ENCODE assay signal across 9 cellular contexts in the genomic region with DNA sequence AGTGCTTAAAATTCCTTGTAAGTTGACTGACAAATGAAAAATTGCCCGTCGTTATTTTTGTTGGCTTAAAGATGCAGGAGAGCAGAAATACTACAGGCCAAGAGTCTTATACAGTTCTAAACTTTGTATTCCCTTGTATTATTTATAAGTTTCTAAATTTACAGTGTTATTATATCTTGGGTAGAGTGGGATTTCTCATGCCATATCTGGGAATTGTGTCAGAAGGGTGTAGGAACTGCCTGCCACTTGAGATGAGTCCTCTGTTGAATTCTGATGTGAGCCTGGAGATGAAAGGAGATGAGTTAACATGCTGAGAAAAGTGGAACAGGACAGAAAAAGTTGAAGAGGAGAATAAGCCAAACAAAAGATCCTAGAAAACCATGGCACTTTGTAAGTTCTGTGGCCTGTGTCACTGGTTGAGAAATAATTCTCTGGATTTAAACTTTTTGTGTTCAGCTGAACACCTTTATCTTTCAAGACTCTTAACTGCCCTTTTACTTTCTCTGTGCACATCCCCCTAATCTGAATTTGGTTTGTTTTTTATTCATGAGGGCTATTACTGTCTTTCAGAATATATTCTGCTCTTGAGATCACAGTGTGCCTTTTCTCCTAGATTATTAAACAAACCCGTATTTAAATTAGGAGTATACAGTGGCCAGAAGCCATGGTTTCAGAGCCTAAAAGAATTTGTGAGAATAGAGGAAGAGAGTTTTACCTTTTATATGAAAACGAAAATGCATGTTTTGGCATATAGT. TPM values are rescaled to one million over a fixed set of nuclear protein-coding genes. Genes with fewer than 3 reads are reported as not detected.
DNase-seq lines count a peak whose midpoint lies in the region; FAIRE-seq and TF ChIP-seq lines count a peak whose summit lies in the region.
"Had no signal": no experiment of that assay in that cellular context is flagged by ENCODE, and none has a peak within 500 bp of the region (broad histone marks: within the 10 kb centered on the region; RNA-seq: fewer than 3 reads in every experiment).

No MANE protein-coding gene starts in this region.

- TF ChIP-seq CTCF in WI38 (IDR thresholded peaks at IDR 0.05; ENCODE audit: low read depth, low read length) (no peak), kidney (IDR thresholded peaks at IDR 0.05; ENCODE audit: borderline replicate concordance, extremely low read depth, insufficient read depth) (no peak)

- no peak for FAIRE-seq in kidney (lab: Jason Lieb, UNC)

- 26% methylated on average over 4 of the region's 4 CpGs for WGBS in thymus

- H3K9me3 ChIP-seq in kidney (ENCODE audit: control insufficient read depth in 1 of 2, low read length in 2 of 2) (no peaks in the 10 kb centered on the region), thymus (ENCODE audit: control insufficient read depth) (no peaks in the 10 kb centered on the region)

- intact Hi-C loops in kidney (cut with DNase I) = no loop called here

- H3K36me3 ChIP-seq in kidney (ENCODE audit: control insufficient read depth in 1 of 2, insufficient read depth in 2 of 2, low read length in 2 of 2) (peaks cover 0 to 4% of the 10 kb centered on the region in 2 donors), thymus (ENCODE audit: control insufficient read depth, insufficient read depth) (peaks cover 11% of the 10 kb centered on the region)

- no peaks in the 10 kb centered on the region for H3K27me3 ChIP-seq in thymus (ENCODE audit: control insufficient read depth, insufficient read depth)

- DNase-seq in NCI-H1105 treated with DMSO at 0.1 percent for 48 hours (lab: John Stamatoyannopoulos, UW) = peak; percentile 2
- DNase-seq in NCI-H1105 (lab: John Stamatoyannopoulos, UW) = no peak
- DNase-seq in kidney = no peak
- no peak for DNase-seq in NCI-H146 treated with DMSO at 0.1 percent for 48 hours (lab: John Stamatoyannopoulos, UW; ENCODE audit: unreplicated experiment)
- no peak for DNase-seq in mesenteric fat pad (ENCODE audit: low spot score)
- no peak for DNase-seq in NCI-H2029 treated with DMSO at 0.1 percent for 48 hours (lab: John Stamatoyannopoulos, UW)
- DNase-seq: 8988T had no signal

- H3K27ac ChIP-seq in kidney (ENCODE audit: low read depth in 2 of 2, low read length in 2 of 2) (no peak overlapping the region), thymus (ENCODE audit: low read depth) (no peak overlapping the region)

- H3K4me1 ChIP-seq in kidney (ENCODE audit: control insufficient read depth in 1 of 2, insufficient read depth in 1 of 2, low read depth in 1 of 2, low read length in 2 of 2) (peaks cover 9 to 13% of the 10 kb centered on the region in 2 donors), thymus (ENCODE audit: control insufficient read depth, insufficient read depth, low read length) (peaks cover 15% of the 10 kb centered on the region)

- H3K4me3 ChIP-seq in WI38 (ENCODE audit: low read depth, low read length) (peak overlapping the region; percentile 95), kidney (ENCODE audit: low read length in 2 of 2) (peak overlapping the region; percentile 88 to 90), thymus (ENCODE audit: low read length) (peak overlapping the region; percentile 86)

- H3K9ac ChIP-seq in kidney (ENCODE audit: low read length in 2 of 2) = peak overlapping the region; percentile 91

RNA-seq across cellular contexts. Expression of a gene that starts 1.5 kb away (rescaled TPM):
- 23.5 TPM for total RNA-seq in kidney
- 11.9 TPM for polyA plus RNA-seq in kidney (ENCODE audit: insufficient read depth, low read depth, low replicate concordance)
- polyA plus RNA-seq in thymus = 14.7 TPM
- total RNA-seq in mesenteric fat pad = 30.3 TPM
